In genomic region chr18:48238206-48238605, GRCh38 we compare ENCODE assay signal across 20 cellular contexts.
A peak's percentile ranks its signal among the peaks of the same experiment; 100 is the strongest.
DNase-seq lines count a peak whose midpoint lies in the region; ATAC-seq and TF ChIP-seq lines count a peak whose summit lies in the region.
"Had no signal": no experiment of that assay in that cellular context is flagged by ENCODE, and none has a peak within 500 bp of the region (broad histone marks: within the 10 kb centered on the region; RNA-seq: fewer than 3 reads in every experiment).

No MANE protein-coding gene starts in this region.

- RAD21 ChIA-PET in HCT116 (lab: Charles Lee; ENCODE audit: low non-redundant PET in 1 of 2, low total read pairs in 2 of 2, uncharacterized antibody in 2 of 2, unreplicated experiment in 2 of 2): no interaction called here

- no peak for TF ChIP-seq RAD21 in HCT116 (IDR thresholded peaks at IDR 0.05; ENCODE audit: low read depth)

- WGBS in mammary epithelial cell (ENCODE audit: low coverage, missing lambda C conversion rate): 4% methylated on average over 3 of the region's 3 CpGs

- BruUV-seq in HCT116 (replicated peaks; lab: Mats Ljungman, UMichigan) (no TSS peak), PC-3 (replicated peaks; lab: Mats Ljungman, UMichigan) (no TSS peak), mammary epithelial cell (replicated peaks; lab: Mats Ljungman, UMichigan) (no TSS peak)

- no peak overlapping the region for H2AFZ ChIP-seq in HCT116 (ENCODE audit: low read depth, low read length, poor library complexity, severe bottlenecking)
- no peak overlapping the region for H2AFZ ChIP-seq in PC-3 (ENCODE audit: low read length)
- peak overlapping the region; percentile 70 for H2AFZ ChIP-seq in mammary epithelial cell (ENCODE audit: low read depth, low read length)
- H2AFZ ChIP-seq: parathyroid adenoma had no signal

- H3K27me3 ChIP-seq in HCT116 (ENCODE audit: insufficient read depth, low read length) (no peaks in the 10 kb centered on the region), PC-3 (ENCODE audit: low read length) (no peaks in the 10 kb centered on the region), mammary epithelial cell (ENCODE audit: insufficient read depth, low read length) (no peaks in the 10 kb centered on the region)
- H3K27me3 ChIP-seq: heart left ventricle, left lung, right lobe of liver had no signal

- H3K36me3 ChIP-seq in HCT116 (ENCODE audit: control insufficient read depth in 1 of 2, insufficient read depth in 2 of 2, low read length in 2 of 2) (no peaks in the 10 kb centered on the region), PC-3 (ENCODE audit: low read depth, low read length) (no peaks in the 10 kb centered on the region), mammary epithelial cell (ENCODE audit: insufficient read depth, low read length) (no peaks in the 10 kb centered on the region)
- H3K36me3 ChIP-seq: heart left ventricle, left lung, right lobe of liver had no signal

- H3K9me3 ChIP-seq in HCT116 (ENCODE audit: control insufficient read depth in 1 of 2, insufficient read depth in 1 of 2, low read depth in 1 of 2, low read length in 2 of 2) (no peaks in the 10 kb centered on the region), PC-3 (ENCODE audit: low read length) (no peaks in the 10 kb centered on the region), mammary epithelial cell (replicated peaks; ENCODE audit: insufficient read depth, low read length) (no peaks in the 10 kb centered on the region)
- H3K9me3 ChIP-seq: left lung, right lobe of liver had no signal

- dilution Hi-C loops in mammary epithelial cell (cut with HindIII; ENCODE audit: low sequenced_read_pairs): no loop called here

- POLR2A ChIA-PET in HCT116 (lab: Charles Lee): no interaction called here
- POLR2A ChIA-PET in PC-3 (lab: Charles Lee; ENCODE audit: unreplicated experiment): no interaction called here

- ATAC-seq in HCT116 (peak; percentile 70), PC-3 (no peak), HG02759 (IDR thresholded peaks at IDR 0.05; ENCODE audit: unreplicated experiment) (no peak)
- ATAC-seq: heart left ventricle, left lung, natural killer cell, right lobe of liver, Right ventricle myocardium inferior had no signal

- intact Hi-C loops in HCT116 (cut with micrococcal nuclease) (loop anchor here (10.0 kb wide), 2 partner anchors 177 to 427 kb away; no protein-coding TSS in a partner anchor), PC-3 (cut with micrococcal nuclease) (no loop called here), mammary epithelial cell (cut with micrococcal nuclease) (no loop called here)

- no peaks in the 10 kb centered on the region for H3F3A ChIP-seq in PC-3 (ENCODE audit: low read length, unreplicated experiment)

- H3K4me2 ChIP-seq in HCT116 (ENCODE audit: low read length): peak overlapping the region; percentile 34
- H3K4me2 ChIP-seq in PC-3 (ENCODE audit: low read length): 0 out of 2 replicates have a peak overlapping the region, but pooled peaks have one; percentile 41
- peak overlapping the region; percentile 25 for H3K4me2 ChIP-seq in mammary epithelial cell (ENCODE audit: insufficient read depth, low read depth, low read length)

- no peaks in the 10 kb centered on the region for H3K9me2 ChIP-seq in HCT116 (ENCODE audit: insufficient read depth)
- no peaks in the 10 kb centered on the region for H3K9me2 ChIP-seq in PC-3 (replicated peaks; ENCODE audit: low read length)

- no peak for DNase-seq in HCT116 (ENCODE audit: low read depth, low spot score)
- DNase-seq in PC-3: peak; percentile 49
- peak; percentile 45 for DNase-seq in mammary epithelial cell
- DNase-seq in renal cortical epithelial cell (ENCODE audit: low read depth): peak; percentile 67
- no peak for DNase-seq in stimulated activated CD4-positive, alpha-beta T cell treated with anti-CD3 and anti-CD28 coated beads, Interleukin-2, amount 100 ng/mL, for 48 hours
- DNase-seq in activated effector memory CD4-positive, alpha-beta T cell treated with anti-CD3 and anti-CD28 coated beads, Interleukin-2, amount 50 U/mL, for 16 hours: no peak
- DNase-seq: activated CD4-positive, CD25-positive, alpha-beta regulatory T cell treated with anti-CD3 and anti-CD28 coated beads, Interleukin-2, amount 50 U/mL, for 72 hours; CD4-positive, alpha-beta T cell; HCEC 1CT; heart left ventricle; left lung; MV-4-11; natural killer cell; NCI-H1694; NCI-H2171 treated with DMSO at 0.1 percent for 48 hours; right lobe of liver; stimulated activated CD4-positive, alpha-beta T cell treated with anti-CD3 and anti-CD28 coated beads, Interleukin-15, amount 100 ng/mL, for 24 hours had no signal

- H3K27ac ChIP-seq in HCT116 (ENCODE audit: low read depth, low read length) (peak overlapping the region; percentile 13; the same call in 1 of the 2 replicates), PC-3 (ENCODE audit: low read length) (peak overlapping the region; percentile 67), mammary epithelial cell (ENCODE audit: insufficient read depth, low read depth, low read length) (peak overlapping the region; percentile 2)
- H3K27ac ChIP-seq: heart left ventricle, left lung, parathyroid adenoma, right lobe of liver had no signal

- TF ChIP-seq POLR2A in HCT116 (IDR thresholded peaks at IDR 0.05; ENCODE audit: borderline replicate concordance, extremely low read depth, insufficient read depth, insufficient read length): no peak

- in situ Hi-C loops in mammary epithelial cell (cut with MboI; ENCODE audit: low sequenced_read_pairs in 2 of 2): loop anchor here (10.0 kb wide), 4 partner anchors 87 to 217 kb away; no protein-coding TSS in a partner anchor

- H3K4me1 ChIP-seq in HCT116 (ENCODE audit: control insufficient read depth in 1 of 2, insufficient read depth in 2 of 2, low read length in 2 of 2) (peaks cover 10% of the 10 kb centered on the region in 2 experiments), PC-3 (ENCODE audit: insufficient read depth, low read length) (peaks cover 4% of the 10 kb centered on the region; the same call in 1 of the 2 replicates), mammary epithelial cell (ENCODE audit: insufficient read depth, low read length) (peaks cover 10% of the 10 kb centered on the region)
- H3K4me1 ChIP-seq: heart left ventricle, parathyroid adenoma, right lobe of liver had no signal

- CTCF ChIA-PET in HCT116 (lab: Charles Lee) (interaction anchor here (2.5 kb wide), 1 partner anchor 8 kb away, joined by 12 read pairs; no protein-coding TSS in a partner anchor), PC-3 (lab: Charles Lee) (no interaction called here), mammary epithelial cell (lab: Charles Lee; ENCODE audit: low non-redundant PET) (no interaction called here)

- TF ChIP-seq CTCF in HCT116 (IDR thresholded peaks at IDR 0.05 in 2 of 3, conservative IDR thresholded peaks at IDR 0.05 in 1 of 3; ENCODE audit: borderline replicate concordance in 1 of 3, insufficient read depth in 1 of 3, low read depth in 2 of 3, low read length in 2 of 3) (no peak), PC-3 (conservative IDR thresholded peaks at IDR 0.05; ENCODE audit: low read depth, low read length) (no peak), mammary epithelial cell (conservative IDR thresholded peaks at IDR 0.05 in 1 of 2, IDR thresholded peaks at IDR 0.05 in 1 of 2; ENCODE audit: extremely low read depth in 1 of 2, insufficient read depth in 1 of 2, low read depth in 1 of 2, low read length in 2 of 2) (no peak)

- H4K20me1 ChIP-seq in HCT116 (ENCODE audit: insufficient read depth) (no peaks in the 10 kb centered on the region), PC-3 (ENCODE audit: low read length) (no peaks in the 10 kb centered on the region), mammary epithelial cell (ENCODE audit: insufficient read depth, low read length) (no peaks in the 10 kb centered on the region)

- H3K4me3 ChIP-seq in HCT116 (replicated peaks in 1 of 2; ENCODE audit: low read depth in 1 of 2, low read length in 2 of 2) (no peak overlapping the region), PC-3 (ENCODE audit: low read length) (no peak overlapping the region), mammary epithelial cell (replicated peaks in 1 of 3; ENCODE audit: insufficient read depth in 1 of 3, low read depth in 2 of 3, low read length in 3 of 3) (no peak overlapping the region)
- H3K4me3 ChIP-seq: heart left ventricle, left lung, right lobe of liver had no signal

- no peaks in the 10 kb centered on the region for H3K79me2 ChIP-seq in HCT116 (ENCODE audit: insufficient read depth, low read length)
- H3K79me2 ChIP-seq in PC-3 (ENCODE audit: low read length): no peaks in the 10 kb centered on the region
- no peaks in the 10 kb centered on the region for H3K79me2 ChIP-seq in mammary epithelial cell (ENCODE audit: insufficient read depth, low read length)
- H3K79me2 ChIP-seq: parathyroid adenoma had no signal

- H3K9ac ChIP-seq in HCT116 (ENCODE audit: low read length): no peak overlapping the region
- no peak overlapping the region for H3K9ac ChIP-seq in PC-3 (ENCODE audit: low read length)
- H3K9ac ChIP-seq in mammary epithelial cell (ENCODE audit: insufficient read depth, low read length): no peak overlapping the region
- H3K9ac ChIP-seq: parathyroid adenoma had no signal

TF ChIP-seq in HCT116, 20 proteins besides CTCF, POLR2A, EP300 and RAD21 (continues in another document):
- no peak for TF ChIP-seq YY1 (IDR thresholded peaks at IDR 0.05; ENCODE audit: extremely low read depth, insufficient replicate concordance, low read depth, low read length)
- TF ChIP-seq ZFX (IDR thresholded peaks at IDR 0.05): no peak
- no peak for TF ChIP-seq JUND (IDR thresholded peaks at IDR 0.05)
- TF ChIP-seq CBX3 (IDR thresholded peaks at IDR 0.05; ENCODE audit: low read depth): no peak
- TF ChIP-seq CEBPB (IDR thresholded peaks at IDR 0.05; ENCODE audit: low read depth): no peak
- no peak for TF ChIP-seq SP1 (IDR thresholded peaks at IDR 0.05; ENCODE audit: low read depth)
- TF ChIP-seq SIN3A (IDR thresholded peaks at IDR 0.05; ENCODE audit: low read depth): no peak
- no peak for TF ChIP-seq EGR1 (IDR thresholded peaks at IDR 0.05; ENCODE audit: low read depth)
- no peak for TF ChIP-seq FOSL1 (IDR thresholded peaks at IDR 0.05; ENCODE audit: low read depth)

Comparison
In these comparisons a context has a peak if more than half of its experiments do, and no peak if none do; other contexts are left out.
1. DNase-seq: peak in PC-3 (single experiment), mammary epithelial cell (single experiment) and renal cortical epithelial cell (single experiment); none in HCT116 (single experiment), stimulated activated CD4-positive, alpha-beta T cell treated with anti-CD3 and anti-CD28 coated beads, Interleukin-2, amount 100 ng/mL, for 48 hours (0 of 2) and activated effector memory CD4-positive, alpha-beta T cell treated with anti-CD3 and anti-CD28 coated beads, Interleukin-2, amount 50 U/mL, for 16 hours (single experiment).
2. H3K27ac ChIP-seq: peak in every context shown above with its lines; median percentile 67 in PC-3; 13 in HCT116; 2 in mammary epithelial cell.
3. Peak in every context shown above with its lines, with median percentiles within 50 percentile points of each other: H3K4me2 ChIP-seq.